In genomic region chr3:152205097-152205593, GRCh38 we compare ENCODE assay signal across 8 cellular contexts.
DNase-seq lines count a peak whose midpoint lies in the region; ATAC-seq, FAIRE-seq and TF ChIP-seq lines count a peak whose summit lies in the region.

No MANE protein-coding gene starts in this region.

- CTCF ChIA-PET in activated CD4-positive, alpha-beta T cell treated with anti-CD3 and anti-CD28 coated beads for 36 hours (lab: Charles Lee) = interaction anchor here (1.1 to 3.1 kb wide), 7 partner anchors 12 to 133 kb away, joined by 3 to 17 read pairs (median 3); no protein-coding TSS in a partner anchor

- no peak for FAIRE-seq in frontal cortex (lab: Jason Lieb, UNC)

- peaks cover 2 to 50% of the 10 kb centered on the region in 2 donors for H3K4me1 ChIP-seq in ascending aorta

- peaks cover 65% of the 10 kb centered on the region for H3K4me1 Mint-ChIP-seq in activated CD4-positive, alpha-beta T cell treated with anti-CD3 and anti-CD28 coated beads for 36 hours
- peaks cover 70% of the 10 kb centered on the region for H3K4me1 Mint-ChIP-seq in stimulated activated memory B cell treated with anti-CD40 and anti-IgM and Interleukin-4, amounts not matched to agents 10 μg/mL and 1 μg/mL and 100 μg/mL, for 72 hours

- no peak for DNase-seq in activated CD4-positive, alpha-beta T cell treated with anti-CD3 and anti-CD28 coated beads for 36 hours
- no peak for DNase-seq in activated CD4-positive, alpha-beta T cell treated with anti-CD3 and anti-CD28 coated beads, Interleukin-2, amount 50 U/mL, for 1 hour
- no peak for DNase-seq in ascending aorta (ENCODE audit: low spot score in 2 of 2)
- DNase-seq in DMS 273 treated with DMSO at 0.1 percent for 48 hours (lab: John Stamatoyannopoulos, UW) = no peak
- DNase-seq in frontal cortex (ENCODE audit: low spot score in 2 of 2) = no peak

- TF ChIP-seq CTCF in ascending aorta (IDR thresholded peaks at IDR 0.05) = no peak

- ATAC-seq in activated CD4-positive, alpha-beta T cell treated with anti-CD3 and anti-CD28 coated beads for 36 hours = no peak
- ATAC-seq in HG03520 (IDR thresholded peaks at IDR 0.05; ENCODE audit: unreplicated experiment) = peak; percentile 35
- ATAC-seq in stimulated activated memory B cell treated with anti-CD40 and anti-IgM and Interleukin-4, amounts not matched to agents 10 μg/mL and 1 μg/mL and 100 μg/mL, for 72 hours = peak; percentile 90
- ATAC-seq in HG03442 (IDR thresholded peaks at IDR 0.05; ENCODE audit: unreplicated experiment) = no peak

- no peaks in the 10 kb centered on the region for H3K27me3 ChIP-seq in ascending aorta

- no peaks in the 10 kb centered on the region for H3K27me3 Mint-ChIP-seq in activated CD4-positive, alpha-beta T cell treated with anti-CD3 and anti-CD28 coated beads for 36 hours
- H3K27me3 Mint-ChIP-seq in stimulated activated memory B cell treated with anti-CD40 and anti-IgM and Interleukin-4, amounts not matched to agents 10 μg/mL and 1 μg/mL and 100 μg/mL, for 72 hours = no peaks in the 10 kb centered on the region

- H3K4me3 ChIP-seq in ascending aorta = peak overlapping the region; percentile 43 to 49

- POLR2A ChIA-PET in activated CD4-positive, alpha-beta T cell treated with anti-CD3 and anti-CD28 coated beads for 36 hours (lab: Charles Lee) = no interaction called here

- H3K27ac ChIP-seq in ascending aorta = peak overlapping the region; percentile 89 to 90

- peaks cover 2% of the 10 kb centered on the region for H3K9me3 Mint-ChIP-seq in activated CD4-positive, alpha-beta T cell treated with anti-CD3 and anti-CD28 coated beads for 36 hours (ENCODE audit: low read depth)
- peaks cover 13% of the 10 kb centered on the region for H3K9me3 Mint-ChIP-seq in stimulated activated memory B cell treated with anti-CD40 and anti-IgM and Interleukin-4, amounts not matched to agents 10 μg/mL and 1 μg/mL and 100 μg/mL, for 72 hours

- no peaks in the 10 kb centered on the region for H3K36me3 ChIP-seq in ascending aorta

- H3K9me3 ChIP-seq in ascending aorta = no peaks in the 10 kb centered on the region

- peak overlapping the region; percentile 70 for H3K4me3 Mint-ChIP-seq in activated CD4-positive, alpha-beta T cell treated with anti-CD3 and anti-CD28 coated beads for 36 hours
- peak overlapping the region; percentile 86 for H3K4me3 Mint-ChIP-seq in stimulated activated memory B cell treated with anti-CD40 and anti-IgM and Interleukin-4, amounts not matched to agents 10 μg/mL and 1 μg/mL and 100 μg/mL, for 72 hours

- peak overlapping the region; percentile 92 for H3K27ac Mint-ChIP-seq in activated CD4-positive, alpha-beta T cell treated with anti-CD3 and anti-CD28 coated beads for 36 hours
- H3K27ac Mint-ChIP-seq in stimulated activated memory B cell treated with anti-CD40 and anti-IgM and Interleukin-4, amounts not matched to agents 10 μg/mL and 1 μg/mL and 100 μg/mL, for 72 hours = peak overlapping the region; percentile 93

- intact Hi-C loops in activated CD4-positive, alpha-beta T cell treated with anti-CD3 and anti-CD28 coated beads for 36 hours (cut with DNase I, micrococcal nuclease) = loop anchor here (1.0 to 10.0 kb wide), 5 partner anchors 8 to 996 kb away; partner anchors contain the start of gene RAP2B (in 1 of the 2)
- intact Hi-C loops in ascending aorta (cut with DNase I) = no loop called here

- peaks cover 9% of the 10 kb centered on the region for H3K36me3 Mint-ChIP-seq in activated CD4-positive, alpha-beta T cell treated with anti-CD3 and anti-CD28 coated beads for 36 hours (ENCODE audit: low read depth)
- peaks cover 11% of the 10 kb centered on the region for H3K36me3 Mint-ChIP-seq in stimulated activated memory B cell treated with anti-CD40 and anti-IgM and Interleukin-4, amounts not matched to agents 10 μg/mL and 1 μg/mL and 100 μg/mL, for 72 hours

Comparison
In these comparisons a context has a peak if more than half of its experiments do, and no peak if none do; other contexts are left out.
1. ATAC-seq: peak in HG03520 (single experiment) and stimulated activated memory B cell treated with anti-CD40 and anti-IgM and Interleukin-4, amounts not matched to agents 10 μg/mL and 1 μg/mL and 100 μg/mL, for 72 hours (single experiment); none in activated CD4-positive, alpha-beta T cell treated with anti-CD3 and anti-CD28 coated beads for 36 hours (single experiment) and HG03442 (single experiment).